ENCODE assay signal across 25 cellular contexts in genomic region chrX:75076429-75076828, GRCh38.
A peak's percentile ranks its signal among the peaks of the same experiment; 100 is the strongest.
DNase-seq lines count a peak whose midpoint lies in the region; ATAC-seq, FAIRE-seq and TF ChIP-seq lines count a peak whose summit lies in the region.
"Had no signal": no experiment of that assay in that cellular context is flagged by ENCODE, and none has a peak within 500 bp of the region (broad histone marks: within the 10 kb centered on the region; RNA-seq: fewer than 3 reads in every experiment).

No MANE protein-coding gene starts in this region.

- no peaks in the 10 kb centered on the region for H3K79me2 ChIP-seq in H1 (ENCODE audit: control insufficient read depth in 1 of 2, insufficient read depth in 2 of 2, low read length in 2 of 2)

- TF ChIP-seq RAD21 in H1 (IDR thresholded peaks at IDR 0.05 in 1 of 2, conservative IDR thresholded peaks at IDR 0.05 in 1 of 2; ENCODE audit: low read depth in 2 of 2, low read length in 2 of 2): no peak

- CTCF ChIA-PET in H1 (lab: Charles Lee; ENCODE audit: partially characterized antibody): no interaction called here

- H3K4me1 ChIP-seq in H1 (replicated peaks in 1 of 4; ENCODE audit: control insufficient read depth in 3 of 4, insufficient read depth in 4 of 4, low read length in 3 of 4) (no peaks in the 10 kb centered on the region), pancreas (no peaks in the 10 kb centered on the region)
- H3K4me1 ChIP-seq: BLaER1 treated with 17β-estradiol and CSF1 and Interleukin-3, amounts not matched to agents 10 nM and 100 nM had no signal

- H3K36me3 ChIP-seq in H1 (ENCODE audit: control insufficient read depth in 2 of 4, insufficient read depth in 4 of 4, low read length in 3 of 4) (no peaks in the 10 kb centered on the region), pancreas (peaks cover 0 to 5% (median 0%) of the 10 kb centered on the region in 3 donors)

- no peaks in the 10 kb centered on the region for H3K79me1 ChIP-seq in H1 (ENCODE audit: low read depth, low read length)

- no peak overlapping the region for H2BK12ac ChIP-seq in H1 (ENCODE audit: low read depth, low read length)

- H3K9me3 ChIP-seq in H1 (ENCODE audit: insufficient read depth in 2 of 2, low read depth in 1 of 2, low read length in 1 of 2) (no peaks in the 10 kb centered on the region), pancreas (no peaks in the 10 kb centered on the region)

- H3K23me2 ChIP-seq in H1 (ENCODE audit: low read depth, low read length): no peaks in the 10 kb centered on the region

- H2BK120ac ChIP-seq in H1 (replicated peaks; ENCODE audit: low read depth, low read length): no peak overlapping the region

- no peak overlapping the region for H3K4me3 ChIP-seq in H1 (ENCODE audit: extremely low read depth in 1 of 4, insufficient read depth in 2 of 4, low read depth in 3 of 4, low read length in 4 of 4)
- no peak overlapping the region for H3K4me3 ChIP-seq in pancreas
- H3K4me3 ChIP-seq: BLaER1 treated with 17β-estradiol and CSF1 and Interleukin-3, amounts not matched to agents 10 nM and 100 nM; SK-N-MC had no signal

- no peak overlapping the region for H2AFZ ChIP-seq in H1 (ENCODE audit: low read length)

- TF ChIP-seq CTCF in H1 (IDR thresholded peaks at IDR 0.05; ENCODE audit: control extremely low read depth in 1 of 3, insufficient read depth in 1 of 3, low read depth in 1 of 3, low read length in 3 of 3) (no peak), pancreas (IDR thresholded peaks at IDR 0.05) (no peak)

- H3K4me2 ChIP-seq in H1 (ENCODE audit: insufficient read depth in 1 of 2, low read depth in 2 of 2, low read length in 2 of 2): no peak overlapping the region
- H3K4me2 ChIP-seq: BLaER1 treated with 17β-estradiol and CSF1 and Interleukin-3, amounts not matched to agents 10 nM and 100 nM had no signal

- no peak overlapping the region for H4K91ac ChIP-seq in H1 (replicated peaks; ENCODE audit: insufficient read length, low read length)

- ATAC-seq in pancreas (no peak), GM18909 (IDR thresholded peaks at IDR 0.05; ENCODE audit: poor library complexity, unreplicated experiment) (no peak)

- H3K18ac ChIP-seq in H1 (ENCODE audit: extremely low read depth, low read length): no peak overlapping the region

- no peak overlapping the region for H3K23ac ChIP-seq in H1 (ENCODE audit: insufficient read length)

- no peak overlapping the region for H3K9ac ChIP-seq in H1 (replicated peaks in 1 of 4; ENCODE audit: extremely low read depth in 1 of 4, low read depth in 3 of 4, low read length in 3 of 4)
- H3K9ac ChIP-seq: BLaER1 treated with 17β-estradiol and CSF1 and Interleukin-3, amounts not matched to agents 10 nM and 100 nM had no signal

- no peaks in the 10 kb centered on the region for H4K20me1 ChIP-seq in H1 (replicated peaks in 1 of 2; ENCODE audit: control insufficient read depth in 1 of 2, insufficient read depth in 2 of 2, low read length in 2 of 2)

- H3K27me3 ChIP-seq in H1 (replicated peaks in 1 of 4; ENCODE audit: control insufficient read depth in 3 of 4, extremely low read depth in 1 of 4, insufficient read depth in 3 of 4, low read length in 3 of 4) (no peaks in the 10 kb centered on the region), pancreas (peaks cover 0 to 3% (median 0%) of the 10 kb centered on the region in 4 donors)

- no peak overlapping the region for H4K5ac ChIP-seq in H1 (ENCODE audit: insufficient read length, low read depth, low read length)

- peak overlapping the region; percentile 6 for H3K56ac ChIP-seq in H1 (replicated peaks; ENCODE audit: insufficient read length, low read depth, low read length)

- H2BK20ac ChIP-seq in H1 (ENCODE audit: low read length): no peak overlapping the region

- H3K14ac ChIP-seq in H1 (ENCODE audit: insufficient read length): no peak overlapping the region

- H2BK5ac ChIP-seq in H1 (ENCODE audit: low read depth, low read length): no peak overlapping the region

- WGBS in H1 (ENCODE audit: extremely low coverage in 1 of 2, insufficient coverage in 1 of 2, insufficient read length in 1 of 2, insufficient replicate concordance in 2 of 2, low coverage in 1 of 2, low lambda C conversion rate in 2 of 2, missing lambda C conversion rate in 1 of 2), 2 experiments: 76% methylated on average over 1 of the region's 1 CpG; no CpG with 5 or more reads in 1 of the 2 experiments
- WGBS in pancreas, 2 donors: 75 to 93% methylated on average over 1 of the region's 1 CpG

- no peak overlapping the region for H4K8ac ChIP-seq in H1 (ENCODE audit: extremely low read depth, insufficient read depth, low read length)

- FAIRE-seq in H1 (lab: Jason Lieb, UNC) (peak; percentile 36), pancreas (lab: Jason Lieb, UNC) (peak; percentile 76)
- FAIRE-seq: GM12892, RCC 7860 had no signal

- POLR2A ChIA-PET in H1 (lab: Charles Lee; ENCODE audit: partially characterized antibody): no interaction called here

- no peak overlapping the region for H2BK15ac ChIP-seq in H1 (ENCODE audit: low read length)

- DNase-seq in NCI-H748 (lab: John Stamatoyannopoulos, UW; ENCODE audit: unreplicated experiment): peak; percentile 12
- DNase-seq in NCI-H748 treated with DMSO at 0.1 percent for 48 hours (lab: John Stamatoyannopoulos, UW): no peak
- DNase-seq in NCI-H2171 treated with DMSO at 0.1 percent for 48 hours (lab: John Stamatoyannopoulos, UW): peak; percentile 39
- DNase-seq in H1 (ENCODE audit: low read depth in 1 of 2, low spot score in 2 of 2): no peak
- no peak for DNase-seq in pancreas
- no peak for DNase-seq in AG20443 (ENCODE audit: low spot score)
- DNase-seq: AML-193; CD4-positive, alpha-beta T cell; DND-41; H7; KBM-7; MV-4-11; NCI-H1105; NCI-H1436 treated with DMSO at 0.1 percent for 48 hours; NCI-H187 treated with DMSO at 0.1 percent for 48 hours; NCI-H2107; NCI-H226; NCI-H510A; SIG-M5; SW 1271 had no signal

- no peak overlapping the region for H2AK5ac ChIP-seq in H1 (ENCODE audit: low read depth, low read length)

- H3K4ac ChIP-seq in H1 (replicated peaks; ENCODE audit: insufficient read length, low read depth, low read length): no peak overlapping the region

- intact Hi-C loops in pancreas (cut with DNase I): no loop called here

- no peak overlapping the region for H3K27ac ChIP-seq in H1 (ENCODE audit: low read depth, low read length)
- H3K27ac ChIP-seq in pancreas: no peak overlapping the region
- H3K27ac ChIP-seq: BLaER1 treated with 17β-estradiol and CSF1 and Interleukin-3, amounts not matched to agents 10 nM and 100 nM; SK-N-MC had no signal

- no peak for TF ChIP-seq EP300 in H1 (IDR thresholded peaks at IDR 0.05; ENCODE audit: borderline replicate concordance in 1 of 2, low read depth in 2 of 2, low read length in 2 of 2)

- no peak for TF ChIP-seq POLR2A in H1 (IDR thresholded peaks at IDR 0.05; ENCODE audit: control extremely low read depth in 1 of 2, low read depth in 2 of 2, low read length in 2 of 2)

TF ChIP-seq in H1, 55 proteins besides CTCF, POLR2A, EP300 and RAD21 (continues in another document):
- TF ChIP-seq HDAC6 (IDR thresholded peaks at IDR 0.05; ENCODE audit: low read depth, low read length): no peak
- no peak for TF ChIP-seq ATF2 (IDR thresholded peaks at IDR 0.05; ENCODE audit: low read length)
- no peak for TF ChIP-seq RXRA (IDR thresholded peaks at IDR 0.05; ENCODE audit: insufficient read depth, low read depth, low read length)
- TF ChIP-seq ASH2L (IDR thresholded peaks at IDR 0.05; ENCODE audit: low read length): no peak
- TF ChIP-seq TEAD4 (IDR thresholded peaks at IDR 0.05; ENCODE audit: low read depth, low read length): no peak
- no peak for TF ChIP-seq BRCA1 (IDR thresholded peaks at IDR 0.05; ENCODE audit: low read depth, low read length)

Comparison
In these comparisons a context has a peak if more than half of its experiments do, and no peak if none do; other contexts are left out.
1. DNase-seq: peak in NCI-H748 (single experiment) and NCI-H2171 treated with DMSO at 0.1 percent for 48 hours (single experiment); none in NCI-H748 treated with DMSO at 0.1 percent for 48 hours (single experiment), H1 (0 of 2), pancreas (0 of 6) and AG20443 (single experiment).